ENCODE assay signal across 16 cellular contexts in genomic region chr7:7290429-7291122, GRCh38.
DNase-seq lines count a peak whose midpoint lies in the region; ATAC-seq and TF ChIP-seq lines count a peak whose summit lies in the region.
"Had no signal": no experiment of that assay in that cellular context is flagged by ENCODE, and none has a peak within 500 bp of the region (broad histone marks: within the 10 kb centered on the region; RNA-seq: fewer than 3 reads in every experiment).

No MANE protein-coding gene starts in this region.

- H3K9me3 ChIP-seq in osteoblast (ENCODE audit: low read depth, low read length) (no peaks in the 10 kb centered on the region), MM.1S (replicated peaks; ENCODE audit: insufficient read depth, low read length) (no peaks in the 10 kb centered on the region)
- H3K9me3 ChIP-seq: BE2C, BLaER1 had no signal

- peaks cover 9% of the 10 kb centered on the region for H3K27me3 Mint-ChIP-seq in HFFc6 (ENCODE audit: insufficient read depth)
- H3K27me3 Mint-ChIP-seq: CD4-positive, alpha-beta T cell had no signal

- ATAC-seq in left lobe of liver: peak; percentile 63
- ATAC-seq: CD8-positive, alpha-beta T cell had no signal

- no peaks in the 10 kb centered on the region for H3F3A ChIP-seq in MM.1S (ENCODE audit: insufficient read depth, low read length)

- 0 out of 2 replicates have a peak, but pooled peaks have one; percentile 8 for TF ChIP-seq CTCF in HFFc6 (IDR thresholded peaks at IDR 0.05)
- TF ChIP-seq CTCF in osteoblast (IDR thresholded peaks at IDR 0.05; ENCODE audit: extremely low read depth, low read depth, low read length): no peak
- TF ChIP-seq CTCF in MM.1S (IDR thresholded peaks at IDR 0.05; ENCODE audit: low read length): no peak

- H3K27me3 ChIP-seq in osteoblast (ENCODE audit: insufficient read depth, low read length): no peaks in the 10 kb centered on the region
- H3K27me3 ChIP-seq in MM.1S (replicated peaks; ENCODE audit: insufficient read depth, low read length): no peaks in the 10 kb centered on the region
- H3K27me3 ChIP-seq: BLaER1 had no signal

- H3K4me3 ChIP-seq in osteoblast (ENCODE audit: insufficient read depth, low read length): no peak overlapping the region
- H3K4me3 ChIP-seq in MM.1S (ENCODE audit: low read length): no peak overlapping the region
- H3K4me3 ChIP-seq: BLaER1 had no signal

- H3K9me2 ChIP-seq in MM.1S (replicated peaks; ENCODE audit: insufficient read depth, low read length): no peaks in the 10 kb centered on the region

- H3K27ac ChIP-seq in osteoblast (ENCODE audit: low read depth, low read length): no peak overlapping the region
- no peak overlapping the region for H3K27ac ChIP-seq in MM.1S (ENCODE audit: low read length)
- H3K27ac ChIP-seq: BLaER1 had no signal

- H3K9me3 Mint-ChIP-seq in HFFc6: no peaks in the 10 kb centered on the region; the same call in 1 of the 2 replicates

- H3K27ac Mint-ChIP-seq in HFFc6: no peak overlapping the region
- H3K27ac Mint-ChIP-seq: CD4-positive, alpha-beta T cell; CD8-positive, alpha-beta T cell had no signal

- no peaks in the 10 kb centered on the region for H3K36me3 ChIP-seq in osteoblast (ENCODE audit: insufficient read depth, low read length)
- no peaks in the 10 kb centered on the region for H3K36me3 ChIP-seq in MM.1S (replicated peaks; ENCODE audit: insufficient read depth, low read length)
- H3K36me3 ChIP-seq: BE2C, BLaER1 had no signal

- H3K9ac ChIP-seq in MM.1S (ENCODE audit: low read length): no peak overlapping the region
- H3K9ac ChIP-seq: BLaER1 had no signal

- H4K20me1 ChIP-seq in osteoblast (ENCODE audit: insufficient read depth, low read length) (no peaks in the 10 kb centered on the region), MM.1S (ENCODE audit: insufficient read depth, low read length) (no peaks in the 10 kb centered on the region)
- H4K20me1 ChIP-seq: BLaER1 had no signal

- no peaks in the 10 kb centered on the region for H3K36me3 Mint-ChIP-seq in HFFc6 (ENCODE audit: low read depth)
- H3K36me3 Mint-ChIP-seq: CD8-positive, alpha-beta T cell had no signal

- no peak overlapping the region for H3K4me3 Mint-ChIP-seq in HFFc6
- H3K4me3 Mint-ChIP-seq: CD4-positive, alpha-beta T cell; CD8-positive, alpha-beta T cell had no signal

- no peaks in the 10 kb centered on the region for H3K4me1 ChIP-seq in osteoblast (ENCODE audit: insufficient read depth, low read length)
- H3K4me1 ChIP-seq in MM.1S (ENCODE audit: low read length): peaks cover 15% of the 10 kb centered on the region
- H3K4me1 ChIP-seq: BE2C, BLaER1 had no signal

- H2AFZ ChIP-seq in osteoblast (ENCODE audit: low read length) (no peak overlapping the region), MM.1S (ENCODE audit: low read length) (no peak overlapping the region)

- DNase-seq in HFFc6 (no peak), left lobe of liver (ENCODE audit: low spot score) (no peak), osteoblast (ENCODE audit: insufficient read length, low spot score, missing footprints) (peak; percentile 43), MM.1S (no peak), epidermal melanocyte (ENCODE audit: insufficient read length, low spot score) (no peak)
- no peak for DNase-seq in activated CD4-positive, CD25-positive, alpha-beta regulatory T cell (lab: John Stamatoyannopoulos, UW)
- DNase-seq: 8988T; ACHN; BE2C; C1 segment of cervical spinal cord; Calu3; CD4-positive, alpha-beta T cell; CD8-positive, alpha-beta T cell; DMS79 treated with DMSO at 0.1 percent for 48 hours; GF-D8 had no signal

- H3K79me2 ChIP-seq in osteoblast (ENCODE audit: insufficient read depth, low read length) (no peaks in the 10 kb centered on the region), MM.1S (ENCODE audit: low read length) (no peaks in the 10 kb centered on the region)

- H3K4me2 ChIP-seq in osteoblast (ENCODE audit: insufficient read depth, low read length) (no peak overlapping the region), MM.1S (ENCODE audit: low read depth, low read length) (no peak overlapping the region)
- H3K4me2 ChIP-seq: BLaER1 had no signal

- no peaks in the 10 kb centered on the region for H3K4me1 Mint-ChIP-seq in HFFc6 (ENCODE audit: low read depth)
